ENCODE assay signal across 1 cellular context in genomic region chr12:4417471-4417870, GRCh38.
TF ChIP-seq lines count a peak whose summit lies in the region.

No MANE protein-coding gene starts in this region.

TF ChIP-seq in GM23338, 12 proteins besides CTCF, POLR2A, EP300 and RAD21 (continued from another document):
- TF ChIP-seq REST (IDR thresholded peaks at IDR 0.05; ENCODE audit: unreplicated experiment) (no peak), ZNF331 (CRISPR knock-in tag; IDR thresholded peaks at IDR 0.05; ENCODE audit: low read depth) (no peak), EZH2phosphoT487 (IDR thresholded peaks at IDR 0.05; ENCODE audit: unreplicated experiment) (no peak), ZNF462 (CRISPR knock-in tag; IDR thresholded peaks at IDR 0.05) (no peak), POLR2AphosphoS5 (IDR thresholded peaks at IDR 0.05; ENCODE audit: low read depth) (no peak)
